ENCODE assay signal across 11 cellular contexts in genomic region chr11:10866893-10867331, GRCh38. TPM values are rescaled to one million over a fixed set of nuclear protein-coding genes. Genes with fewer than 3 reads are reported as not detected.
A peak's percentile ranks its signal among the peaks of the same experiment; 100 is the strongest.
DNase-seq lines count a peak whose midpoint lies in the region; ATAC-seq and TF ChIP-seq lines count a peak whose summit lies in the region.
"Had no signal": no experiment of that assay in that cellular context is flagged by ENCODE, and none has a peak within 500 bp of the region (broad histone marks: within the 10 kb centered on the region; RNA-seq: fewer than 3 reads in every experiment).

No MANE protein-coding gene starts in this region.

- intact Hi-C loops in Right ventricle myocardium inferior (cut with DNase I): no loop called here
- intact Hi-C loops in cardiac septum (cut with DNase I): no loop called here
- intact Hi-C loops in uterus (cut with DNase I; ENCODE audit: low total_unique reads): no loop called here
- intact Hi-C loops in MCF 10A (cut with micrococcal nuclease): no loop called here

- DNase-seq in Right ventricle myocardium inferior (ENCODE audit: missing footprints) (no peak), cardiac septum (ENCODE audit: low spot score) (no peak), kidney epithelial cell (ENCODE audit: low read depth) (peak; percentile 57), uterus (peak in 1 of 2 donors; percentile 34), MCF 10A (ENCODE audit: unreplicated experiment) (no peak)
- DNase-seq: naive thymus-derived CD4-positive, alpha-beta T cell had no signal

- no peak for TF ChIP-seq CTCF in brain (conservative IDR thresholded peaks at IDR 0.05)
- TF ChIP-seq CTCF in kidney epithelial cell (IDR thresholded peaks at IDR 0.05; ENCODE audit: insufficient read depth, low read length, poor library complexity, severe bottlenecking): no peak
- TF ChIP-seq CTCF in uterus (IDR thresholded peaks at IDR 0.05): no peak
- TF ChIP-seq CTCF in MCF 10A (IDR thresholded peaks at IDR 0.05; ENCODE audit: unreplicated experiment): no peak

- no peaks in the 10 kb centered on the region for H3K27me3 ChIP-seq in kidney epithelial cell (ENCODE audit: control insufficient read depth, insufficient read depth, low read length)
- no peaks in the 10 kb centered on the region for H3K27me3 ChIP-seq in uterus

- H3K4me1 Mint-ChIP-seq in brain (peaks cover 16% of the 10 kb centered on the region), MCF 10A (ENCODE audit: insufficient read depth, unreplicated experiment) (no peaks in the 10 kb centered on the region)

- no peaks in the 10 kb centered on the region for H3K36me3 ChIP-seq in kidney epithelial cell (ENCODE audit: control insufficient read depth, insufficient read depth, low read length)
- no peaks in the 10 kb centered on the region for H3K36me3 ChIP-seq in uterus

- POLR2A ChIA-PET in MCF 10A (lab: Yijun Ruan, JAX): interaction anchor here (1.1 to 5.0 kb wide), 5 partner anchors 8 to 59 kb away, joined by 3 to 30 read pairs (median 6); partner anchors contain the start of genes EIF4G2 and ZBED5

- H3K4me1 ChIP-seq in uterus: no peaks in the 10 kb centered on the region

- peak; percentile 41 for ATAC-seq in Right ventricle myocardium inferior
- ATAC-seq in HG03196 (IDR thresholded peaks at IDR 0.05; ENCODE audit: unreplicated experiment): no peak
- no peak for ATAC-seq in HG03095 (IDR thresholded peaks at IDR 0.05; ENCODE audit: unreplicated experiment)
- ATAC-seq: activated CD4-positive, CD25-positive, alpha-beta regulatory T cell treated with anti-CD3 and anti-CD28 coated beads, Interleukin-2, amount 50 U/mL, for 24 hours; naive thymus-derived CD4-positive, alpha-beta T cell had no signal

- peaks cover 0 to 2% of the 10 kb centered on the region in 2 donors for H3K9me3 ChIP-seq in uterus

- H3K4me3 Mint-ChIP-seq in brain (peak overlapping the region in 1 of 5 experiments; percentile 25), MCF 10A (ENCODE audit: unreplicated experiment) (no peak overlapping the region)
- H3K4me3 Mint-ChIP-seq: activated naive CD8-positive, alpha-beta T cell; naive thymus-derived CD4-positive, alpha-beta T cell had no signal

- CTCF ChIA-PET in MCF 10A (lab: Yijun Ruan, JAX): no interaction called here

- no TSS peak for BruUV-seq in MCF 10A (replicated peaks; lab: Mats Ljungman, UMichigan)

- peaks cover 7 to 17% (median 12%) of the 10 kb centered on the region in 5 experiments for H3K9me3 Mint-ChIP-seq in brain
- peaks cover 3% of the 10 kb centered on the region for H3K9me3 Mint-ChIP-seq in MCF 10A (ENCODE audit: unreplicated experiment)

- H3K4me3 ChIP-seq in kidney epithelial cell (ENCODE audit: low read depth, low read length) (no peak overlapping the region), uterus (no peak overlapping the region)

- peak overlapping the region; percentile 25 to 58 for H3K27ac ChIP-seq in uterus

- peaks cover 30% of the 10 kb centered on the region for H3K36me3 Mint-ChIP-seq in brain
- peaks cover 3% of the 10 kb centered on the region for H3K36me3 Mint-ChIP-seq in MCF 10A (ENCODE audit: insufficient read depth, unreplicated experiment)

- H3K27ac Mint-ChIP-seq in brain (peak overlapping the region in 3 of 5 experiments; percentile 3 to 22 (median 10)), MCF 10A (ENCODE audit: low read depth, unreplicated experiment) (no peak overlapping the region)
- H3K27ac Mint-ChIP-seq: activated naive CD8-positive, alpha-beta T cell had no signal

- H3K27me3 Mint-ChIP-seq in brain: no peaks in the 10 kb centered on the region
- no peaks in the 10 kb centered on the region for H3K27me3 Mint-ChIP-seq in MCF 10A (ENCODE audit: insufficient read depth, unreplicated experiment)
- H3K27me3 Mint-ChIP-seq: activated naive CD8-positive, alpha-beta T cell; naive thymus-derived CD4-positive, alpha-beta T cell had no signal

- no peak for TF ChIP-seq POLR2A in uterus (IDR thresholded peaks at IDR 0.05)

RNA-seq across cellular contexts. Expression of gene ZBED5, which starts 9.1 kb away (rescaled TPM):
- 42.7 TPM for total RNA-seq in Right ventricle myocardium inferior
- total RNA-seq in cardiac septum: 38.8 TPM
- polyA plus RNA-seq in brain (ENCODE audit: insufficient read depth, low read depth, low replicate concordance): 11.6 TPM
- total RNA-seq in kidney epithelial cell: 29.0 and 31.0 TPM in 2 replicates
- total RNA-seq in uterus: 10 to 100 TPM; 24.6 to 82.7 (median 61.0) TPM
- 38.9 and 53.3 TPM in 2 replicates for total RNA-seq in MCF 10A (2022)

RNA-seq across cellular contexts. Expression of gene EIF4G2, which starts 58.2 kb away (rescaled TPM):
- total RNA-seq in Right ventricle myocardium inferior (752 TPM), cardiac septum (765 TPM), kidney epithelial cell (810 and 813 TPM in 2 replicates), uterus (100 to 1,000 TPM; 286 to 726 (median 581) TPM), MCF 10A (2022) (573 and 817 TPM in 2 replicates)
- 338 TPM for polyA plus RNA-seq in brain (ENCODE audit: insufficient read depth, low read depth, low replicate concordance)
